15 cellular contexts compared by ENCODE assay signal in genomic region chr15:83682476-83683162, GRCh38. TPM values are rescaled to one million over a fixed set of nuclear protein-coding genes. Genes with fewer than 3 reads are reported as not detected.
DNase-seq lines count a peak whose midpoint lies in the region; FAIRE-seq and TF ChIP-seq lines count a peak whose summit lies in the region.
"Had no signal": no experiment of that assay in that cellular context is flagged by ENCODE, and none has a peak within 500 bp of the region (broad histone marks: within the 10 kb centered on the region; RNA-seq: fewer than 3 reads in every experiment).

No MANE protein-coding gene starts in this region.

- no peaks in the 10 kb centered on the region for H4K20me1 ChIP-seq in smooth muscle cell (ENCODE audit: low read depth)

- DNase-seq in Caki2 (ENCODE audit: low read depth) (peak; percentile 72), MG63 (peak; percentile 38), renal cortical epithelial cell (ENCODE audit: low read depth) (peak; percentile 40), DMS 273 (lab: John Stamatoyannopoulos, UW; ENCODE audit: unreplicated experiment) (no peak), smooth muscle cell (lab: John Stamatoyannopoulos, UW; ENCODE audit: unreplicated experiment) (no peak), HuH-7.5 (ENCODE audit: low spot score) (no peak)
- DNase-seq: BE2C; CD4-positive, alpha-beta memory T cell; DND-41; GDM1 had no signal

- H3K36me3 ChIP-seq in MG63: no peaks in the 10 kb centered on the region
- H3K36me3 ChIP-seq in smooth muscle cell (ENCODE audit: low read depth): no peaks in the 10 kb centered on the region
- H3K36me3 ChIP-seq: BE2C had no signal

- TF ChIP-seq CTCF in smooth muscle cell (IDR thresholded peaks at IDR 0.05; ENCODE audit: borderline replicate concordance, insufficient read depth, poor library complexity, severe bottlenecking): no peak

- H3K9me3 ChIP-seq in MG63: peaks cover 9% of the 10 kb centered on the region; the same call in 1 of the 2 replicates
- no peaks in the 10 kb centered on the region for H3K9me3 ChIP-seq in smooth muscle cell (replicated peaks; ENCODE audit: low read depth)
- H3K9me3 ChIP-seq: BE2C had no signal

- no peaks in the 10 kb centered on the region for H3K4me1 ChIP-seq in smooth muscle cell (ENCODE audit: low read depth)
- H3K4me1 ChIP-seq: BE2C had no signal

- no peak overlapping the region for H3K4me2 ChIP-seq in smooth muscle cell

- H2AFZ ChIP-seq in smooth muscle cell (ENCODE audit: low read depth): no peak overlapping the region

- in situ Hi-C loops in Caki2 (cut with HindIII; ENCODE audit: low pct_unique_long_range_greater_than_20kb, low sequenced_read_pairs): no loop called here

- WGBS in smooth muscle cell (ENCODE audit: low lambda C conversion rate): 73% methylated on average over 3 of the region's 3 CpGs

- peak; percentile 96 for FAIRE-seq in endometrium (lab: Jason Lieb, UNC)
- FAIRE-seq: A204.1, D721Med, H54 had no signal

- no peak overlapping the region for H3K9ac ChIP-seq in smooth muscle cell (ENCODE audit: low read depth)

- H3K4me3 ChIP-seq in MG63 (no peak overlapping the region), smooth muscle cell (no peak overlapping the region)

- H3K27me3 ChIP-seq in MG63: peaks cover 2% of the 10 kb centered on the region; the same call in 1 of the 2 replicates
- no peaks in the 10 kb centered on the region for H3K27me3 ChIP-seq in smooth muscle cell (ENCODE audit: low read depth)

- no peaks in the 10 kb centered on the region for H3K79me2 ChIP-seq in smooth muscle cell (ENCODE audit: low read depth)

- H3K27ac ChIP-seq in smooth muscle cell (ENCODE audit: low read depth): no peak overlapping the region
- H3K27ac ChIP-seq: C4-2B had no signal

- H3F3A ChIP-seq in smooth muscle cell (ENCODE audit: low read depth): no peaks in the 10 kb centered on the region

RNA-seq across cellular contexts. Expression of gene ADAMTSL3, which starts 28.7 kb away (rescaled TPM):
- total RNA-seq in Caki2 (2014; rRNA removed; shearing (Covaris generic); ENCODE audit: low replicate concordance): 0.43 and 4.5 TPM in 2 replicates
- total RNA-seq in MG63 (2014; rRNA removed; shearing (Covaris generic); ENCODE audit: low replicate concordance): 0.10 and 0.23 TPM in 2 replicates
- total RNA-seq in renal cortical epithelial cell (11.1 and 20.7 TPM in 2 replicates), smooth muscle cell (0.22 and 1.2 TPM in 2 replicates)
- polyA plus RNA-seq in smooth muscle cell: 0.17 and 0.44 TPM in 2 replicates
- total RNA-seq: CD4-positive, alpha-beta memory T cell had no signal
- polyA plus RNA-seq: CD4-positive, alpha-beta memory T cell had no signal

Comparison
In these comparisons a context has a peak if more than half of its experiments do, and no peak if none do; other contexts are left out.
1. DNase-seq: peak in Caki2 (single experiment), MG63 (single experiment) and renal cortical epithelial cell (single experiment); none in DMS 273 (single experiment), smooth muscle cell (single experiment) and HuH-7.5 (single experiment).